Comparison of ENCODE assay signal across 8 cellular contexts in genomic region chr17:5078106-5079028, GRCh38. TPM values are rescaled to one million over a fixed set of nuclear protein-coding genes. Genes with fewer than 3 reads are reported as not detected.
A peak's percentile ranks its signal among the peaks of the same experiment; 100 is the strongest.
DNase-seq lines count a peak whose midpoint lies in the region; ATAC-seq, FAIRE-seq and TF ChIP-seq lines count a peak whose summit lies in the region.

TSS of gene ZFP3 (plus strand) at chr17:5078467. CDS start at chr17:5091505, 13,038 bp downstream.

- CTCF ChIA-PET in activated CD4-positive, alpha-beta memory T cell treated with anti-CD3 and anti-CD28 coated beads for 36 hours (lab: Charles Lee), result interaction anchor here (0.7 to 2.6 kb wide), 10 partner anchors 11 to 215 kb away, joined by 3 to 22 read pairs (median 4); partner anchors contain the start of genes CAMTA2, CHRNE and ZNF232

- peaks cover 6% of the 10 kb centered on the region for H3K36me3 Mint-ChIP-seq in activated CD4-positive, alpha-beta memory T cell treated with anti-CD3 and anti-CD28 coated beads for 36 hours

- peak; percentile 83 for ATAC-seq in HG02840 (IDR thresholded peaks at IDR 0.05; ENCODE audit: low FRiP score, unreplicated experiment)

- no peaks in the 10 kb centered on the region for H3K9me3 Mint-ChIP-seq in activated CD4-positive, alpha-beta memory T cell treated with anti-CD3 and anti-CD28 coated beads for 36 hours

- peak; percentile 66; the same call in 1 of the 2 replicates for TF ChIP-seq POLR2A in GM12892 (IDR thresholded peaks at IDR 0.05; ENCODE audit: low read depth, low read length)

- DNase-seq in GM12892 (ENCODE audit: insufficient read length) (peak; percentile 75), NCI-H2227 (lab: John Stamatoyannopoulos, UW; ENCODE audit: unreplicated experiment) (peak; percentile 90), ecto neural progenitor cell (ENCODE audit: low spot score) (peak; percentile 53), mesenteric fat pad (ENCODE audit: low spot score) (peak; percentile 95), KBM-7 (no peak)
- peak; percentile 88 for DNase-seq in activated CD4-positive, alpha-beta memory T cell treated with anti-CD3 and anti-CD28 coated beads for 36 hours
- DNase-seq in stimulated activated CD8-positive, alpha-beta memory T cell treated with anti-CD3 and anti-CD28 coated beads, Interleukin-12 subunit alpha, Interleukin-12 subunit beta, amount 100 ng/mL, for 4 hours (ENCODE audit: low read depth), result peak; percentile 65

- H3K27me3 Mint-ChIP-seq in activated CD4-positive, alpha-beta memory T cell treated with anti-CD3 and anti-CD28 coated beads for 36 hours, result no peaks in the 10 kb centered on the region

- intact Hi-C loops in activated CD4-positive, alpha-beta memory T cell treated with anti-CD3 and anti-CD28 coated beads for 36 hours (cut with micrococcal nuclease), result no loop called here

- peak within 1 kb of the TSS; percentile 87 for H3K27ac Mint-ChIP-seq in activated CD4-positive, alpha-beta memory T cell treated with anti-CD3 and anti-CD28 coated beads for 36 hours

- in situ Hi-C loops in KBM-7 (cut with MboI; ENCODE audit: low pct_unique_long_range_greater_than_20kb, low sequenced_read_pairs), result no loop called here

- POLR2A ChIA-PET in activated CD4-positive, alpha-beta memory T cell treated with anti-CD3 and anti-CD28 coated beads for 36 hours (lab: Charles Lee), result interaction anchor here (0.5 to 1.7 kb wide), 5 partner anchors 33 to 295 kb away, joined by 3 to 13 read pairs (median 4); partner anchors contain the start of genes INCA1, KIF1C and ZNF232

- peak within 1 kb of the TSS; percentile 70 for H3K4me3 Mint-ChIP-seq in activated CD4-positive, alpha-beta memory T cell treated with anti-CD3 and anti-CD28 coated beads for 36 hours

- peaks cover 25% of the 10 kb centered on the region for H3K4me1 Mint-ChIP-seq in activated CD4-positive, alpha-beta memory T cell treated with anti-CD3 and anti-CD28 coated beads for 36 hours (ENCODE audit: low read depth)

- peak; percentile 95 for FAIRE-seq in GM12892 (lab: Jason Lieb, UNC)

RNA-seq across cellular contexts. Expression of gene ZFP3, which starts in this region (rescaled TPM):
- polyA plus RNA-seq in GM12892 (2012; ENCODE audit: missing spikeins), result 0.72 TPM
- total RNA-seq in activated CD4-positive, alpha-beta memory T cell treated with anti-CD3 and anti-CD28 coated beads for 36 hours, result 1 to 10 TPM; 1.8 to 1.9 TPM
- 4.2 TPM for total RNA-seq in mesenteric fat pad
